ENCODE assay signal across 1 cellular context in genomic region chr15:62482715-62483429, GRCh38.
A peak's percentile ranks its signal among the peaks of the same experiment; 100 is the strongest.
TF ChIP-seq lines count a peak whose summit lies in the region.

No MANE protein-coding gene starts in this region.

TF ChIP-seq in SK-N-SH, 30 proteins besides CTCF, POLR2A, EP300 and RAD21 (continued from another document):
- TF ChIP-seq REST (IDR thresholded peaks at IDR 0.05; ENCODE audit: low read depth, low read length) (no peak; the same call in 1 of the 2 replicates), POLR2AphosphoS5 (IDR thresholded peaks at IDR 0.05; ENCODE audit: low read depth, low read length) (no peak), GATA2 (CRISPR knock-in tag; IDR thresholded peaks at IDR 0.05) (peak; percentile 81), RXRA (IDR thresholded peaks at IDR 0.05; ENCODE audit: borderline replicate concordance, low read depth) (peak; percentile 21; the same call in 1 of the 2 replicates), EZH2phosphoT487 (IDR thresholded peaks at IDR 0.05; ENCODE audit: borderline replicate concordance, low read depth) (no peak)
